Comparison of ENCODE assay signal across 21 cellular contexts in genomic region chr4:53551963-53552362, GRCh38. TPM values are rescaled to one million over a fixed set of nuclear protein-coding genes. Genes with fewer than 3 reads are reported as not detected.
"Had no signal": no experiment of that assay in that cellular context is flagged by ENCODE, and none has a peak within 500 bp of the region (broad histone marks: within the 10 kb centered on the region; RNA-seq: fewer than 3 reads in every experiment).

No MANE protein-coding gene starts in this region.

- H3K4me3 ChIP-seq: coronary artery, pancreas, psoas muscle, right atrium auricular region, spleen had no signal

- H3K4me1 ChIP-seq: psoas muscle had no signal

- H3K27me3 ChIP-seq: neutrophil, pancreas, right atrium auricular region, spleen had no signal

- H3K9me3 ChIP-seq: neutrophil, pancreas, psoas muscle, right atrium auricular region had no signal

- H3K36me3 ChIP-seq: neutrophil, pancreas, right atrium auricular region, spleen had no signal

- DNase-seq: activated CD4-positive, alpha-beta memory T cell treated with anti-CD3 and anti-CD28 coated beads, Interleukin-2, amount 10 ng/mL, durations not matched to agents 7 days and 5 days; activated CD4-positive, alpha-beta T cell treated with anti-CD3 and anti-CD28 coated beads for 48 hours; activated effector memory CD4-positive, alpha-beta T cell treated with Interleukin-2 at 50 U/mL for 16 hours; activated naive CD4-positive, alpha-beta T cell treated with anti-CD3 and anti-CD28 coated beads, Interleukin-2, amount 10 ng/mL, durations not matched to agents 7 days and 5 days; activated naive CD8-positive, alpha-beta T cell treated with anti-CD3 and anti-CD28 coated beads, Interleukin-2, amount 50 U/mL, for 24 hours; activated T-cell treated with anti-CD3 and anti-CD28 coated beads, Interleukin-2, amount 50 U/mL, for 72 hours; cerebellar nuclear complex; foreskin melanocyte; glutamatergic neuron; hippocampal formation; mesenchymal stem cell; pancreas; psoas muscle; spleen; stimulated activated CD4-positive, alpha-beta T cell treated with anti-CD3 and anti-CD28 coated beads, Interleukin-4, amount 100 ng/mL, for 4 hours; stimulated activated naive CD8-positive, alpha-beta T cell treated with anti-CD3 and anti-CD28 coated beads, Interleukin-15, Interleukin-2, amounts not matched to agents 100 U/mL and 50 U/mL, for 24 hours; T1000 had no signal

- H3K27ac ChIP-seq: coronary artery, neutrophil, pancreas, psoas muscle, right atrium auricular region, spleen had no signal

- ATAC-seq: activated naive CD8-positive, alpha-beta T cell treated with anti-CD3 and anti-CD28 coated beads, Interleukin-2, amount 50 U/mL, for 24 hours; activated T-cell treated with anti-CD3 and anti-CD28 coated beads, Interleukin-2, amount 50 U/mL, for 72 hours; pancreas; psoas muscle; stimulated activated naive CD8-positive, alpha-beta T cell treated with anti-CD3 and anti-CD28 coated beads, Interleukin-15, Interleukin-2, amounts not matched to agents 100 U/mL and 50 U/mL, for 24 hours had no signal

RNA-seq across cellular contexts. Expression of gene LNX1, which starts 39.3 kb away (rescaled TPM):
- total RNA-seq: activated CD4-positive, alpha-beta memory T cell treated with anti-CD3 and anti-CD28 coated beads, Interleukin-2, amount 10 ng/mL, durations not matched to agents 7 days and 5 days; mononuclear cell had no signal
